ENCODE assay signal across 3 cellular contexts in genomic region chr11:101369835-101370234, GRCh38.
"Had no signal": no experiment of that assay in that cellular context is flagged by ENCODE, and none has a peak within 500 bp of the region (broad histone marks: within the 10 kb centered on the region; RNA-seq: fewer than 3 reads in every experiment).

No MANE protein-coding gene starts in this region.

- H3K4me3 ChIP-seq: GM12878 had no signal

- DNase-seq: GDM1, GF-D8 had no signal
